20 cellular contexts compared by ENCODE assay signal in genomic region chr10:21290499-21291160, GRCh38.
DNase-seq lines count a peak whose midpoint lies in the region; ATAC-seq, FAIRE-seq and TF ChIP-seq lines count a peak whose summit lies in the region.
"Had no signal": no experiment of that assay in that cellular context is flagged by ENCODE, and none has a peak within 500 bp of the region (broad histone marks: within the 10 kb centered on the region; RNA-seq: fewer than 3 reads in every experiment).

No MANE protein-coding gene starts in this region.

- in situ Hi-C loops in IMR-90 (cut with MboI; ENCODE audit: low sequenced_read_pairs), result no loop called here

- intact Hi-C loops in IMR-90 (cut with micrococcal nuclease), result loop anchor here (5.0 kb wide), 1 partner anchor 442 kb away; no protein-coding TSS in a partner anchor

- POLR2A ChIA-PET in IMR-90 (lab: Charles Lee; ENCODE audit: unreplicated experiment), result no interaction called here
- POLR2A ChIA-PET in H1 (lab: Charles Lee; ENCODE audit: partially characterized antibody), result no interaction called here

- H3K4me2 ChIP-seq in GM23338 (no peak overlapping the region), IMR-90 (ENCODE audit: low read depth, low read length) (no peak overlapping the region), H1 (ENCODE audit: insufficient read depth in 1 of 2, low read depth in 2 of 2, low read length in 2 of 2) (peak overlapping the region; percentile 4 to 73; a peak in 2 of 4 replicates), neural progenitor cell (peak overlapping the region; percentile 79)

- no peak for ATAC-seq in GM23338
- no peak for ATAC-seq in IMR-90 (ENCODE audit: low read depth)
- ATAC-seq in T-helper 17 cell, result no peak
- ATAC-seq in GM21381 (IDR thresholded peaks at IDR 0.05; ENCODE audit: unreplicated experiment), result no peak
- no peak for ATAC-seq in GM18868 (IDR thresholded peaks at IDR 0.05; ENCODE audit: unreplicated experiment)
- ATAC-seq: T-cell had no signal

- no peaks in the 10 kb centered on the region for H3K36me3 ChIP-seq in GM23338 (ENCODE audit: insufficient read depth)
- no peaks in the 10 kb centered on the region for H3K36me3 ChIP-seq in IMR-90 (ENCODE audit: control insufficient read depth, insufficient read depth, low read length)
- H3K36me3 ChIP-seq in H1 (ENCODE audit: control insufficient read depth in 2 of 4, insufficient read depth in 4 of 4, low read length in 3 of 4), result peaks cover 0 to 3% (median 0%) of the 10 kb centered on the region in 4 experiments; a peak in 3 of 8 replicates
- H3K36me3 ChIP-seq in neural progenitor cell, result no peaks in the 10 kb centered on the region

- H4K5ac ChIP-seq in IMR-90 (ENCODE audit: low read depth, low read length), result no peak overlapping the region
- peak overlapping the region; percentile 71 for H4K5ac ChIP-seq in H1 (ENCODE audit: insufficient read length, low read depth, low read length)

- H3K9me3 ChIP-seq in IMR-90 (ENCODE audit: control insufficient read depth, insufficient read depth, low read length), result no peaks in the 10 kb centered on the region
- no peaks in the 10 kb centered on the region for H3K9me3 ChIP-seq in H1 (ENCODE audit: insufficient read depth in 2 of 2, low read depth in 1 of 2, low read length in 1 of 2)
- no peaks in the 10 kb centered on the region for H3K9me3 ChIP-seq in neural progenitor cell (ENCODE audit: low read depth)
- H3K9me3 ChIP-seq in T-helper 17 cell (ENCODE audit: control insufficient read depth, low read length, poor library complexity, severe bottlenecking), result no peaks in the 10 kb centered on the region

- CTCF ChIA-PET in IMR-90 (lab: Yijun Ruan, JAX) (no interaction called here), H1 (lab: Charles Lee; ENCODE audit: partially characterized antibody) (no interaction called here)

- no peak overlapping the region for H2AK5ac ChIP-seq in IMR-90 (ENCODE audit: low read depth, low read length)
- H2AK5ac ChIP-seq in H1 (ENCODE audit: low read depth, low read length), result no peak overlapping the region

- BruUV-seq in IMR-90 (replicated peaks; lab: Mats Ljungman, UMichigan), result no TSS peak

- no peak for FAIRE-seq in H1 (lab: Jason Lieb, UNC)
- FAIRE-seq: D721Med had no signal

- H4K91ac ChIP-seq in IMR-90 (ENCODE audit: insufficient read depth, low read depth, low read length) (no peak overlapping the region; the same call in 1 of the 2 replicates), H1 (replicated peaks; ENCODE audit: insufficient read length, low read length) (no peak overlapping the region)

- H3K56ac ChIP-seq in IMR-90 (ENCODE audit: extremely low read depth, insufficient read depth, low read length) (no peak overlapping the region), H1 (replicated peaks; ENCODE audit: insufficient read length, low read depth, low read length) (no peak overlapping the region)

- no peak overlapping the region; the same call in 1 of the 2 replicates for H3K18ac ChIP-seq in IMR-90 (ENCODE audit: low read depth, low read length)
- peak overlapping the region; percentile 29 for H3K18ac ChIP-seq in H1 (ENCODE audit: extremely low read depth, low read length)

- DNase-seq in GM23338 (ENCODE audit: low spot score) (no peak), IMR-90 (no peak), H1 (ENCODE audit: low read depth in 1 of 2, low spot score in 2 of 2) (no peak), neural progenitor cell (ENCODE audit: low spot score) (no peak), T-helper 17 cell (no peak), iPS-NIHi11 (ENCODE audit: low spot score) (no peak)
- DNase-seq: ACHN; CD4-positive, alpha-beta T cell; DMS79 treated with DMSO at 0.1 percent for 48 hours; GF-D8; Kasumi-1; NCI-H1417; NCI-H1930; NCI-H2171 treated with DMSO at 0.1 percent for 48 hours; NCI-H510A treated with DMSO at 0.1 percent for 48 hours; T-cell had no signal

- no peaks in the 10 kb centered on the region for H4K20me1 ChIP-seq in GM23338 (replicated peaks; ENCODE audit: insufficient read depth)
- no peaks in the 10 kb centered on the region for H4K20me1 ChIP-seq in IMR-90 (ENCODE audit: insufficient read depth, low read length)
- no peaks in the 10 kb centered on the region for H4K20me1 ChIP-seq in H1 (replicated peaks in 1 of 2; ENCODE audit: control insufficient read depth in 1 of 2, insufficient read depth in 2 of 2, low read length in 2 of 2)
- H4K20me1 ChIP-seq in neural progenitor cell (ENCODE audit: low read depth), result no peaks in the 10 kb centered on the region

- H3K79me2 ChIP-seq in GM23338 (replicated peaks; ENCODE audit: insufficient read depth), result no peaks in the 10 kb centered on the region
- peaks cover 0 to 44% of the 10 kb centered on the region in 2 experiments; a peak in 3 of 4 replicates for H3K79me2 ChIP-seq in H1 (ENCODE audit: control insufficient read depth in 1 of 2, insufficient read depth in 2 of 2, low read length in 2 of 2)
- H3K79me2 ChIP-seq in neural progenitor cell (ENCODE audit: low read depth), result peaks cover 74% of the 10 kb centered on the region

- H2BK12ac ChIP-seq in H1 (ENCODE audit: low read depth, low read length), result no peak overlapping the region

- H3K4me1 Mint-ChIP-seq in GM23338, result peaks cover 54% of the 10 kb centered on the region
- peaks cover 55% of the 10 kb centered on the region for H3K4me1 Mint-ChIP-seq in neural progenitor cell
- peaks cover 5% of the 10 kb centered on the region for H3K4me1 Mint-ChIP-seq in T-helper 17 cell
- H3K4me1 Mint-ChIP-seq: B cell had no signal

- no peak for TF ChIP-seq EP300 in H1 (IDR thresholded peaks at IDR 0.05; ENCODE audit: borderline replicate concordance in 1 of 2, low read depth in 2 of 2, low read length in 2 of 2)

- H3K27me3 ChIP-seq in GM23338 (ENCODE audit: insufficient read depth) (no peaks in the 10 kb centered on the region), IMR-90 (ENCODE audit: control insufficient read depth, insufficient read depth, low read length) (no peaks in the 10 kb centered on the region), H1 (replicated peaks in 1 of 4; ENCODE audit: control insufficient read depth in 3 of 4, extremely low read depth in 1 of 4, insufficient read depth in 3 of 4, low read length in 3 of 4) (no peaks in the 10 kb centered on the region), neural progenitor cell (no peaks in the 10 kb centered on the region)

- TF ChIP-seq POLR2A in IMR-90 (IDR thresholded peaks at IDR 0.05; ENCODE audit: low read depth, low read length) (no peak), H1 (IDR thresholded peaks at IDR 0.05; ENCODE audit: control extremely low read depth in 1 of 2, low read depth in 2 of 2, low read length in 2 of 2) (no peak)

- H2BK15ac ChIP-seq in IMR-90 (ENCODE audit: low read depth, low read length) (no peak overlapping the region), H1 (ENCODE audit: low read length) (no peak overlapping the region)

- TF ChIP-seq CTCF in GM23338 (conservative IDR thresholded peaks at IDR 0.05; ENCODE audit: low read depth in 2 of 2), result no peak
- no peak for TF ChIP-seq CTCF in IMR-90 (conservative IDR thresholded peaks at IDR 0.05; ENCODE audit: low read depth, low read length)
- TF ChIP-seq CTCF in H1 (IDR thresholded peaks at IDR 0.05; ENCODE audit: control extremely low read depth in 1 of 3, insufficient read depth in 1 of 3, low read depth in 1 of 3, low read length in 3 of 3), result no peak
- no peak for TF ChIP-seq CTCF in neural progenitor cell (IDR thresholded peaks at IDR 0.05)

- no peak overlapping the region for H2BK5ac ChIP-seq in IMR-90 (ENCODE audit: low read depth, low read length, poor library complexity, severe bottlenecking)
- peak overlapping the region; percentile 26; the same call in 1 of the 2 replicates for H2BK5ac ChIP-seq in H1 (ENCODE audit: low read depth, low read length)

- H3K9me3 Mint-ChIP-seq in GM23338 (peaks cover 7% of the 10 kb centered on the region; the same call in 2 of the 3 replicates), neural progenitor cell (peaks cover 18% of the 10 kb centered on the region)
- H3K9me3 Mint-ChIP-seq: CD4-positive, alpha-beta T cell; T-cell had no signal

- no peaks in the 10 kb centered on the region for H3K9me1 ChIP-seq in IMR-90 (ENCODE audit: insufficient read depth, low read length)

- H3K79me1 ChIP-seq in IMR-90 (ENCODE audit: low read depth in 1 of 2, low read length in 2 of 2), result no peaks in the 10 kb centered on the region
- H3K79me1 ChIP-seq in H1 (ENCODE audit: low read depth, low read length), result no peaks in the 10 kb centered on the region; the same call in 1 of the 2 replicates

- H2AFZ ChIP-seq in GM23338 (no peak overlapping the region), IMR-90 (replicated peaks; ENCODE audit: low read length, poor library complexity) (no peak overlapping the region), H1 (ENCODE audit: low read length) (no peak overlapping the region), neural progenitor cell (replicated peaks) (no peak overlapping the region)

- H2BK20ac ChIP-seq in IMR-90 (ENCODE audit: low read depth, low read length) (0 out of 2 replicates have a peak overlapping the region, but pooled peaks have one; percentile 5), H1 (ENCODE audit: low read length) (0 out of 2 replicates have a peak overlapping the region, but pooled peaks have one; percentile 2)

- H3K23ac ChIP-seq in IMR-90 (ENCODE audit: low read depth, low read length) (no peak overlapping the region), H1 (ENCODE audit: insufficient read length) (no peak overlapping the region)

- H3K27me3 Mint-ChIP-seq in GM23338 (ENCODE audit: insufficient read depth, low read depth, poor library complexity) (peaks cover 7% of the 10 kb centered on the region), neural progenitor cell (ENCODE audit: insufficient read depth, low read depth) (peaks cover 10% of the 10 kb centered on the region), T-helper 17 cell (peaks cover 39% of the 10 kb centered on the region)

- peaks cover 14% of the 10 kb centered on the region for H3K36me3 Mint-ChIP-seq in GM23338 (ENCODE audit: low read depth)
- peaks cover 11% of the 10 kb centered on the region for H3K36me3 Mint-ChIP-seq in neural progenitor cell
- H3K36me3 Mint-ChIP-seq in T-helper 17 cell (ENCODE audit: low read depth), result no peaks in the 10 kb centered on the region
- H3K36me3 Mint-ChIP-seq: T-cell had no signal

- H3K4me3 Mint-ChIP-seq in GM23338, result no peak overlapping the region; the same call in 2 of the 3 replicates
- peak overlapping the region; percentile 5 for H3K4me3 Mint-ChIP-seq in neural progenitor cell
- no peak overlapping the region for H3K4me3 Mint-ChIP-seq in T-helper 17 cell
- H3K4me3 Mint-ChIP-seq: B cell; CD4-positive, alpha-beta T cell; T-cell had no signal

- H3K9me2 ChIP-seq in GM23338 (ENCODE audit: insufficient read depth), result no peaks in the 10 kb centered on the region

- H3F3A ChIP-seq in GM23338 (replicated peaks; ENCODE audit: low read depth) (peaks cover 25% of the 10 kb centered on the region), neural progenitor cell (ENCODE audit: low read depth) (peaks cover 67% of the 10 kb centered on the region)

- no peak overlapping the region for H3K4ac ChIP-seq in IMR-90 (ENCODE audit: low read depth, low read length)
- no peak overlapping the region for H3K4ac ChIP-seq in H1 (replicated peaks; ENCODE audit: insufficient read length, low read depth, low read length)

- H4K8ac ChIP-seq in IMR-90 (ENCODE audit: low read depth in 2 of 2, low read length in 2 of 2), result no peak overlapping the region
- no peak overlapping the region for H4K8ac ChIP-seq in H1 (ENCODE audit: extremely low read depth, insufficient read depth, low read length)

- dilution Hi-C loops in IMR-90 (cut with HindIII; ENCODE audit: low sequenced_read_pairs, unreplicated experiment), result no loop called here

- no peak overlapping the region for H3K14ac ChIP-seq in IMR-90 (replicated peaks; ENCODE audit: low read depth, low read length)
- no peak overlapping the region for H3K14ac ChIP-seq in H1 (ENCODE audit: insufficient read length)

- H3K4me1 ChIP-seq in GM23338 (ENCODE audit: insufficient read depth), result peaks cover 38% of the 10 kb centered on the region
- H3K4me1 ChIP-seq in IMR-90 (ENCODE audit: control insufficient read depth, insufficient read depth, low read length), result peaks cover 5% of the 10 kb centered on the region; the same call in 1 of the 2 replicates
- peaks cover 5 to 20% (median 20%) of the 10 kb centered on the region in 4 experiments for H3K4me1 ChIP-seq in H1 (replicated peaks in 1 of 4; ENCODE audit: control insufficient read depth in 3 of 4, insufficient read depth in 4 of 4, low read length in 3 of 4)
- H3K4me1 ChIP-seq in neural progenitor cell, result peaks cover 55% of the 10 kb centered on the region

- H3K23me2 ChIP-seq in H1 (ENCODE audit: low read depth, low read length), result no peaks in the 10 kb centered on the region

- H3K9ac ChIP-seq in IMR-90 (ENCODE audit: low read depth, low read length), result no peak overlapping the region
- H3K9ac ChIP-seq in H1 (replicated peaks in 1 of 4; ENCODE audit: extremely low read depth in 1 of 4, low read depth in 3 of 4, low read length in 3 of 4), result no peak overlapping the region
- no peak overlapping the region for H3K9ac ChIP-seq in neural progenitor cell

- peak overlapping the region; percentile 19; the same call in 1 of the 2 replicates for H2BK120ac ChIP-seq in IMR-90 (ENCODE audit: low read depth, low read length)
- no peak overlapping the region for H2BK120ac ChIP-seq in H1 (replicated peaks; ENCODE audit: low read depth, low read length)

- TF ChIP-seq RAD21 in IMR-90 (IDR thresholded peaks at IDR 0.05; ENCODE audit: low read length) (no peak), H1 (IDR thresholded peaks at IDR 0.05 in 1 of 2, conservative IDR thresholded peaks at IDR 0.05 in 1 of 2; ENCODE audit: low read depth in 2 of 2, low read length in 2 of 2) (no peak)

- WGBS in IMR-90 (ENCODE audit: extremely low coverage in 2 of 2, insufficient read length in 1 of 2), 2 experiments, result no CpG with 5 or more reads among the region's 2 CpGs
- 63% methylated on average over 2 of the region's 2 CpGs; no CpG with 5 or more reads in 1 of the 2 experiments for WGBS in H1 (ENCODE audit: extremely low coverage in 1 of 2, insufficient coverage in 1 of 2, insufficient read length in 1 of 2, insufficient replicate concordance in 2 of 2, low coverage in 1 of 2, low lambda C conversion rate in 2 of 2, missing lambda C conversion rate in 1 of 2), 2 experiments

- H3K27ac ChIP-seq in GM23338 (ENCODE audit: low read depth), result peak overlapping the region; percentile 91; the same call in 1 of the 2 replicates
- no peak overlapping the region for H3K27ac ChIP-seq in IMR-90 (ENCODE audit: insufficient read depth, low read length)
- H3K27ac ChIP-seq in H1 (ENCODE audit: low read depth, low read length), result no peak overlapping the region
- H3K27ac ChIP-seq in neural progenitor cell, result peak overlapping the region; percentile 94

- H3K4me3 ChIP-seq in GM23338 (no peak overlapping the region), IMR-90 (ENCODE audit: insufficient read depth, low read depth, low read length) (no peak overlapping the region), H1 (ENCODE audit: extremely low read depth in 1 of 4, insufficient read depth in 2 of 4, low read depth in 3 of 4, low read length in 4 of 4) (peak overlapping the region in 2 of 4 experiments; percentile 22 to 35; a peak in 3 of 8 replicates), neural progenitor cell (no peak overlapping the region)

- H3K27ac Mint-ChIP-seq in GM23338 (peak overlapping the region; percentile 57), neural progenitor cell (peak overlapping the region; percentile 61), T-helper 17 cell (no peak overlapping the region)
- H3K27ac Mint-ChIP-seq: B cell; CD4-positive, alpha-beta T cell; T-cell had no signal

- H2AK9ac ChIP-seq in IMR-90 (replicated peaks; ENCODE audit: low read depth, low read length, poor library complexity), result no peak overlapping the region

Comparison
In these comparisons a context has a peak if more than half of its experiments do, and no peak if none do; other contexts are left out.
1. H3K27ac ChIP-seq: peak in GM23338 (single experiment) and neural progenitor cell (single experiment); none in IMR-90 (single experiment) and H1 (single experiment).
2. H3K4me2 ChIP-seq: peak in H1 (2 of 2) and neural progenitor cell (single experiment); none in GM23338 (single experiment) and IMR-90 (single experiment).